ENCODE assay signal across 8 cellular contexts in genomic region chr7:151080522-151081169, GRCh38. TPM values are rescaled to one million over a fixed set of nuclear protein-coding genes. Genes with fewer than 3 reads are reported as not detected.
A peak's percentile ranks its signal among the peaks of the same experiment; 100 is the strongest.
DNase-seq lines count a peak whose midpoint lies in the region; ATAC-seq, FAIRE-seq and TF ChIP-seq lines count a peak whose summit lies in the region.

A gene with protein sequence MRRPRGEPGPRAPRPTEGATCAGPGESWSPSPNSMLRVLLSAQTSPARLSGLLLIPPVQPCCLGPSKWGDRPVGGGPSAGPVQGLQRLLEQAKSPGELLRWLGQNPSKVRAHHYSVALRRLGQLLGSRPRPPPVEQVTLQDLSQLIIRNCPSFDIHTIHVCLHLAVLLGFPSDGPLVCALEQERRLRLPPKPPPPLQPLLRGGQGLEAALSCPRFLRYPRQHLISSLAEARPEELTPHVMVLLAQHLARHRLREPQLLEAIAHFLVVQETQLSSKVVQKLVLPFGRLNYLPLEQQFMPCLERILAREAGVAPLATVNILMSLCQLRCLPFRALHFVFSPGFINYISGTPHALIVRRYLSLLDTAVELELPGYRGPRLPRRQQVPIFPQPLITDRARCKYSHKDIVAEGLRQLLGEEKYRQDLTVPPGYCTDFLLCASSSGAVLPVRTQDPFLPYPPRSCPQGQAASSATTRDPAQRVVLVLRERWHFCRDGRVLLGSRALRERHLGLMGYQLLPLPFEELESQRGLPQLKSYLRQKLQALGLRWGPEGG (minus strand): TSS chr7:151080809. CDS start chr7:151080766, 43 bp downstream.

- peak; percentile 82 for TF ChIP-seq POLR2A in A549 (IDR thresholded peaks at IDR 0.05; ENCODE audit: low read length)

- peak; percentile 89 to 92 for DNase-seq in A549 (ENCODE audit: low read depth in 1 of 2, low spot score in 1 of 2)
- DNase-seq in NCI-H2196 (lab: John Stamatoyannopoulos, UW; ENCODE audit: unreplicated experiment) = peak; percentile 76
- peak; percentile 89 to 90 for DNase-seq in T47D (ENCODE audit: low read depth in 1 of 2, low spot score in 1 of 2)

- POLR2A ChIA-PET in A549 (lab: Yijun Ruan, JAX) = interaction anchor here (0.6 to 1.4 kb wide), 7 partner anchors 13 to 42 kb away, joined by 3 to 14 read pairs (median 4); partner anchors contain the start of gene CDK5

- WGBS in A549 (ENCODE audit: missing lambda C conversion rate) = 2% methylated on average over 37 of the region's 66 CpGs

- H3K9ac ChIP-seq in iPS-20b (ENCODE audit: low read depth, low read length) = peak within 1 kb of the TSS; percentile 94

- H3K27ac ChIP-seq in A549 (peak within 1 kb of the TSS; percentile 98), VCaP (peak within 1 kb of the TSS; percentile 97), iPS-20b (ENCODE audit: low read length) (peak within 1 kb of the TSS; percentile 71), skin epidermis (peak within 1 kb of the TSS; percentile 68 to 98 (median 96))

- CTCF ChIA-PET in A549 (lab: Yijun Ruan, JAX) = interaction anchor here (1.1 to 27.1 kb wide), 4 partner anchors 13 to 46 kb away, joined by 3 to 412 read pairs (median 14); no protein-coding TSS in a partner anchor

- FAIRE-seq in A549 (lab: Jason Lieb, UNC) = no peak

- H3K4me3 ChIP-seq in A549 (peak within 1 kb of the TSS; percentile 93), iPS-20b (ENCODE audit: low read length) (peak within 1 kb of the TSS; percentile 84), skin epidermis (peak within 1 kb of the TSS; percentile 75 to 98 (median 91))

- H3K4me1 ChIP-seq in A549 (peaks cover 61% of the 10 kb centered on the region), iPS-20b (ENCODE audit: insufficient read depth, low read length) (peaks cover 12% of the 10 kb centered on the region)

- TF ChIP-seq CTCF in A549 (IDR thresholded peaks at IDR 0.05) = no peak
- TF ChIP-seq CTCF in VCaP (conservative IDR thresholded peaks at IDR 0.05) = no peak

- no peak for TF ChIP-seq RAD21 in A549 (conservative IDR thresholded peaks at IDR 0.05 in 1 of 2, IDR thresholded peaks at IDR 0.05 in 1 of 2)

- TF ChIP-seq EP300 in A549 (IDR thresholded peaks at IDR 0.05) = no peak

- H3K9me3 ChIP-seq in A549 = no peaks in the 10 kb centered on the region
- H3K9me3 ChIP-seq in iPS-20b (ENCODE audit: insufficient read depth, low read depth, low read length) = no peaks in the 10 kb centered on the region

- peaks cover 10% of the 10 kb centered on the region for H3K36me3 ChIP-seq in iPS-20b (ENCODE audit: insufficient read depth, low read depth, low read length)

- in situ Hi-C loops in T47D (cut with HindIII; ENCODE audit: low pct_unique_long_range_greater_than_20kb, low sequenced_read_pairs) = no loop called here

- peak; percentile 51 to 82 for ATAC-seq in A549
- peak; percentile 79 for ATAC-seq in GM18868 (IDR thresholded peaks at IDR 0.05; ENCODE audit: unreplicated experiment)
- peak; percentile 77 for ATAC-seq in HG03097 (IDR thresholded peaks at IDR 0.05; ENCODE audit: low FRiP score, unreplicated experiment)

- H3K27me3 ChIP-seq in iPS-20b (ENCODE audit: insufficient read depth, low read length) = peaks cover 20% of the 10 kb centered on the region

- H3K4me2 ChIP-seq in A549 = peak within 1 kb of the TSS; percentile 95

TF ChIP-seq in A549, 52 proteins besides CTCF, POLR2A, EP300 and RAD21 (continues in another document):
- TF ChIP-seq GATA3 (IDR thresholded peaks at IDR 0.05; ENCODE audit: borderline replicate concordance) (0 out of 2 replicates have a peak, but pooled peaks have one; percentile 2), HOXB13 (CRISPR knock-in tag; IDR thresholded peaks at IDR 0.05; ENCODE audit: low read depth) (no peak), FOXS1 (CRISPR knock-in tag; IDR thresholded peaks at IDR 0.05) (no peak), SMC3 (IDR thresholded peaks at IDR 0.05) (no peak), CHD4 (IDR thresholded peaks at IDR 0.05; ENCODE audit: borderline replicate concordance) (no peak), FOSL2 (IDR thresholded peaks at IDR 0.05) (no peak), FOSL2 (CRISPR knock-in tag; IDR thresholded peaks at IDR 0.05) (no peak), RCOR1 (IDR thresholded peaks at IDR 0.05; ENCODE audit: low read depth, low read length) (no peak), NR3C1 (IDR thresholded peaks at IDR 0.05) (no peak), CHD2 (IDR thresholded peaks at IDR 0.05; ENCODE audit: low read length, partially characterized antibody) (no peak), PHF8 (IDR thresholded peaks at IDR 0.05; ENCODE audit: borderline replicate concordance, low read depth) (peak; percentile 80), EHMT2 (IDR thresholded peaks at IDR 0.05; ENCODE audit: low read depth) (no peak), MAFK (IDR thresholded peaks at IDR 0.05; ENCODE audit: partially characterized antibody) (no peak), JUN (IDR thresholded peaks at IDR 0.05) (peak; percentile 74 to 91; a peak in 4 of 5 replicates), HMGXB4 (CRISPR knock-in tag; IDR thresholded peaks at IDR 0.05; ENCODE audit: borderline replicate concordance) (no peak), ELK1 (IDR thresholded peaks at IDR 0.05; ENCODE audit: low read depth, low read length) (no peak), KDM1A (IDR thresholded peaks at IDR 0.05; ENCODE audit: low read depth) (no peak), JUNB (IDR thresholded peaks at IDR 0.05) (no peak), BCL3 (IDR thresholded peaks at IDR 0.05) (peak; percentile 80), ZC3H11A (IDR thresholded peaks at IDR 0.05) (0 out of 2 replicates have a peak, but pooled peaks have one; percentile 7), MAZ (IDR thresholded peaks at IDR 0.05; ENCODE audit: borderline replicate concordance, low read depth, low read length) (peak; percentile 81; the same call in 1 of the 2 replicates), ESRRA (IDR thresholded peaks at IDR 0.05; ENCODE audit: borderline replicate concordance, low read length) (no peak), CBX8 (IDR thresholded peaks at IDR 0.05) (no peak), HOXA7 (CRISPR knock-in tag; IDR thresholded peaks at IDR 0.05) (no peak), RARB (CRISPR knock-in tag; IDR thresholded peaks at IDR 0.05) (no peak)
- TF ChIP-seq, protein P1, sequence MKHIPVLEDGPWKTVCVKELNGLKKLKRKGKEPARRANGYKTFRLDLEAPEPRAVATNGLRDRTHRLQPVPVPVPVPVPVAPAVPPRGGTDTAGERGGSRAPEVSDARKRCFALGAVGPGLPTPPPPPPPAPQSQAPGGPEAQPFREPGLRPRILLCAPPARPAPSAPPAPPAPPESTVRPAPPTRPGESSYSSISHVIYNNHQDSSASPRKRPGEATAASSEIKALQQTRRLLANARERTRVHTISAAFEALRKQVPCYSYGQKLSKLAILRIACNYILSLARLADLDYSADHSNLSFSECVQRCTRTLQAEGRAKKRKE (CRISPR knock-in tag; IDR thresholded peaks at IDR 0.05; ENCODE audit: low read depth) = no peak
- TF ChIP-seq, protein P2, sequence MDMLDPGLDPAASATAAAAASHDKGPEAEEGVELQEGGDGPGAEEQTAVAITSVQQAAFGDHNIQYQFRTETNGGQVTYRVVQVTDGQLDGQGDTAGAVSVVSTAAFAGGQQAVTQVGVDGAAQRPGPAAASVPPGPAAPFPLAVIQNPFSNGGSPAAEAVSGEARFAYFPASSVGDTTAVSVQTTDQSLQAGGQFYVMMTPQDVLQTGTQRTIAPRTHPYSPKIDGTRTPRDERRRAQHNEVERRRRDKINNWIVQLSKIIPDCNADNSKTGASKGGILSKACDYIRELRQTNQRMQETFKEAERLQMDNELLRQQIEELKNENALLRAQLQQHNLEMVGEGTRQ (IDR thresholded peaks at IDR 0.05) = no peak

RNA-seq across cellular contexts. Expression of the gene that starts here (rescaled TPM):
- polyA plus RNA-seq in A549 (2011; rRNA removed) = 38.5 and 51.7 TPM in 2 replicates
- 105 and 138 TPM in 2 replicates for polyA plus RNA-seq in A549 (2012; cell fraction: cytosol; rRNA removed)
- 515 and 603 TPM in 2 replicates for polyA plus RNA-seq in A549 (2012; cell fraction: nucleus; rRNA removed)
- polyA plus RNA-seq in A549 (2017; fragmentation: RNase III; extraction: RNeasy Plus Mini Kit Qiagen cat#74134 plus additional on column Dnase treatment) = 66.0 to 78.6 TPM (median 72.4 TPM) in 3 replicates
- polyA minus RNA-seq in A549 (2011; rRNA and poly(A)+ RNA removed) = 49.4 and 58.9 TPM in 2 replicates

Comparison
In these comparisons a context has a peak if more than half of its experiments do, and no peak if none do; other contexts are left out.
1. Peak in every context shown above with its lines: DNase-seq, ATAC-seq, H3K4me3 ChIP-seq and H3K27ac ChIP-seq.